In the genomic region with DNA sequence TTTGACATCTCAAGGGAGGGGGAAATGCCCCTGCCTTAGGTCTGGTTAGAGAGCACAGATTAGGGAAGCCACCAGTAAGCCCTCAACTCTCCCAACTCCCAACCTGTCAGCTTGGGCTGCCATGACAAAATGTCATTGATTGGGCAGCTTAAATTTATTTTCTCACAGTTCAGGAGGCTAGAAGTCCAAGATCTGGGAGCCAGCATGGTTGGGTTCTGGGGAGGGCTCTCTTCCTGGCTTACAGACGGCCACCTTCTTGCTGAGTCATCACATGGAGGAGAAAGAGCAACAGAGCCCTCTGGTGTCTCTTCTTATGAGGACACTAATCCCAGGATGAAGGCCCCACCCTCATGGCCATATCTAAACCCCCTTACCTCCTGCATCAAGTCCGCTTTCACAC, we compare ENCODE assay signal across 8 cellular contexts. TPM values are rescaled to one million over a fixed set of nuclear protein-coding genes. Genes with fewer than 3 reads are reported as not detected.
DNase-seq lines count a peak whose midpoint lies in the region; FAIRE-seq and TF ChIP-seq lines count a peak whose summit lies in the region.

No MANE protein-coding gene starts in this region.

- H3K79me2 ChIP-seq in OCI-LY1 (ENCODE audit: insufficient read depth, low read length): no peaks in the 10 kb centered on the region

- H3K9ac ChIP-seq in OCI-LY1 (ENCODE audit: low read length): no peak overlapping the region; the same call in 1 of the 2 replicates
- no peak overlapping the region for H3K9ac ChIP-seq in colonic mucosa (ENCODE audit: low read depth in 2 of 2, low read length in 2 of 2)

- H3K36me3 ChIP-seq in OCI-LY1 (ENCODE audit: insufficient read depth, low read length) (no peaks in the 10 kb centered on the region), colonic mucosa (no peaks in the 10 kb centered on the region)

- no peaks in the 10 kb centered on the region for H3K9me2 ChIP-seq in OCI-LY1 (ENCODE audit: low read depth, low read length)

- peak overlapping the region; percentile 55 for H3K27ac Mint-ChIP-seq in activated naive CD4-positive, alpha-beta T cell treated with anti-CD3 and anti-CD28 coated beads, Interleukin-2, amount 50 U/mL, for 24 hours

- DNase-seq in AML-193 (lab: John Stamatoyannopoulos, UW): peak; percentile 52 to 54
- DNase-seq in GM19239 (ENCODE audit: insufficient read length, low spot score): no peak
- DNase-seq in cerebellar nuclear complex (lab: John Stamatoyannopoulos, UW): no peak
- DNase-seq in D721Med (ENCODE audit: insufficient read length, low spot score): no peak
- no peak for DNase-seq in colonic mucosa

- 0 out of 2 replicates have a peak overlapping the region, but pooled peaks have one; percentile 35 for H2AFZ ChIP-seq in OCI-LY1 (ENCODE audit: low read length)

- intact Hi-C loops in colonic mucosa (cut with DNase I): loop anchor here (10.0 kb wide), 1 partner anchor 76 kb away; no protein-coding TSS in a partner anchor

- no peaks in the 10 kb centered on the region for H3K27me3 ChIP-seq in OCI-LY1 (ENCODE audit: insufficient read depth, low read length)
- H3K27me3 ChIP-seq in layer of hippocampus (ENCODE audit: control insufficient read depth, insufficient read depth, low read length): no peaks in the 10 kb centered on the region
- H3K27me3 ChIP-seq in colonic mucosa: no peaks in the 10 kb centered on the region

- H4K20me1 ChIP-seq in OCI-LY1 (ENCODE audit: insufficient read depth, low read length): no peaks in the 10 kb centered on the region

- peak; percentile 33 for FAIRE-seq in GM19239 (lab: Jason Lieb, UNC)
- FAIRE-seq in D721Med (lab: Jason Lieb, UNC): no peak

- H3K4me3 ChIP-seq in OCI-LY1 (ENCODE audit: low read depth, low read length, poor library complexity, severe bottlenecking) (no peak overlapping the region), colonic mucosa (no peak overlapping the region)

- no peaks in the 10 kb centered on the region for H3F3A ChIP-seq in OCI-LY1 (ENCODE audit: insufficient read depth, low read length)

- no peak overlapping the region for H3K27ac ChIP-seq in OCI-LY1 (ENCODE audit: low read depth, low read length, poor library complexity, severe bottlenecking)
- H3K27ac ChIP-seq in layer of hippocampus (ENCODE audit: low read depth, low read length): peak overlapping the region; percentile 50
- no peak overlapping the region for H3K27ac ChIP-seq in colonic mucosa

- H3K4me2 ChIP-seq in OCI-LY1 (ENCODE audit: low read length): no peak overlapping the region

- H3K27me3 Mint-ChIP-seq in activated naive CD4-positive, alpha-beta T cell treated with anti-CD3 and anti-CD28 coated beads, Interleukin-2, amount 50 U/mL, for 24 hours: no peaks in the 10 kb centered on the region

- H3K4me3 Mint-ChIP-seq in activated naive CD4-positive, alpha-beta T cell treated with anti-CD3 and anti-CD28 coated beads, Interleukin-2, amount 50 U/mL, for 24 hours: no peak overlapping the region

- no peaks in the 10 kb centered on the region for H3K36me3 Mint-ChIP-seq in activated naive CD4-positive, alpha-beta T cell treated with anti-CD3 and anti-CD28 coated beads, Interleukin-2, amount 50 U/mL, for 24 hours

- TF ChIP-seq CTCF in OCI-LY1 (IDR thresholded peaks at IDR 0.05; ENCODE audit: low read length) (peak; percentile 59), D721Med (IDR thresholded peaks at IDR 0.05; ENCODE audit: insufficient read depth, missing control alignments) (no peak), colonic mucosa (IDR thresholded peaks at IDR 0.05) (no peak)

- peaks cover 5% of the 10 kb centered on the region for H3K4me1 ChIP-seq in OCI-LY1 (ENCODE audit: insufficient read depth, low read length, severe bottlenecking)
- H3K4me1 ChIP-seq in colonic mucosa: no peaks in the 10 kb centered on the region

- peaks cover 51% of the 10 kb centered on the region for H3K4me1 Mint-ChIP-seq in activated naive CD4-positive, alpha-beta T cell treated with anti-CD3 and anti-CD28 coated beads, Interleukin-2, amount 50 U/mL, for 24 hours

- H3K9me3 Mint-ChIP-seq in activated naive CD4-positive, alpha-beta T cell treated with anti-CD3 and anti-CD28 coated beads, Interleukin-2, amount 50 U/mL, for 24 hours: no peaks in the 10 kb centered on the region

- H3K9me3 ChIP-seq in OCI-LY1 (ENCODE audit: low read length): no peaks in the 10 kb centered on the region
- no peaks in the 10 kb centered on the region for H3K9me3 ChIP-seq in colonic mucosa

RNA-seq across cellular contexts. Expression of a gene that starts 24.2 kb away (rescaled TPM):
- 10 to 100 TPM; 15.2 to 15.3 TPM for total RNA-seq in colonic mucosa

RNA-seq across cellular contexts. Expression of a gene that starts 25.6 kb away (rescaled TPM):
- 1 to 10 TPM; 2.8 to 3.4 TPM for total RNA-seq in colonic mucosa

Comparison
In these comparisons a context has a peak if more than half of its experiments do, and no peak if none do; other contexts are left out.
1. DNase-seq: peak in AML-193 (2 of 2); none in GM19239 (single experiment), cerebellar nuclear complex (0 of 2), D721Med (single experiment) and colonic mucosa (single experiment).